Comparison of ENCODE assay signal across 1 cellular context in the genomic region with DNA sequence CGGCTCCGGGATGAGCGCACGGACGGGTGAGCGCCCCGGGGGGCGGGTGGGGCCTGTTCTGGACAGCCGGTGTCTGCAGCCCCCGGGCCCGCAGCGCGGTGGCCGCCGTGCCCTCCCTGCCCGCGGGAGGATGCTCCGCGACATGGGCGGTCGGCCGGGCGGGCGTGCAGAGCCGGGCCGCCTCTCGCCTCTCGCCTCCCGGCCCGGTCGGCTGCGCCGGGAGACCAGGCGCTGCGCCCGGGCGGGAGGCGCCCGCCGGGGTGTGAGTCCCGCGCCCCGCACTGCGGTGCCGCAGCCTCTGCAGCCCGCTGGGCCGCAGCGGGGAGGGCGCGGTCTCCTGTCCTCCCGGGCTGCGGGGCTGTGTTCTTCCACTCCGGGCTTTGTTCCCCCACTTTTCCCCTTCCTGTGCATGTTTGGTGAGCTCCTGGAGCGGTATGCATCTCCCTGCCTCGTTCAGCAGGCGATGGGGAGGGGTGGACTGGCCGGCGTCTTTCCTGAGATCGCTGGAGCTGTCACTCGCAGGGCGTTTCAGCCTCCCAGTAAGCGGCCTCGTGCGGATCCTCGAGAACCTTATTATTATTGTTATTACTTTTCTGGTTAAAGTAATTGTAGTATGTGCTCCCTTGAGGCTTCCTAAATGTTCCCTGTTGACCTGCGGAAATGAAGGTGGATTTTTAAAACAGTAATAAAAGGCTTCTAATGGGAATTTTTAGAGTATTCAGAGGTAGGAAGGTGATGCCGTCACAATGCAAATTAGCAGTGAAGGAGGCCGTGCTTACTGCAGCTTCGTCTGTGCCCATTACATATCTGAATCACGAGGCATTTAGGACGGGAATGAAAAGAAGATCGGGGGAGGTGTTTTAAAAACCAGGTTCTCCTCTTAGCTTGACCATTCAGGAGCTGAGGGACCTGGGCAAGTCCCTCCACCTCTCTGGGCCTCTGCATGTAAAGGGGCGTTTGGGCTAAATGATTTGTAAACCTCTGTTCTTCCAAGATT.
A peak's percentile ranks its signal among the peaks of the same experiment; 100 is the strongest.
TF ChIP-seq lines count a peak whose summit lies in the region.

No MANE protein-coding gene starts in this region.

TF ChIP-seq in K562, 482 proteins besides CTCF, POLR2A, EP300 and RAD21 (continued from another document and continues in another):
- TF ChIP-seq POLR3A (IDR thresholded peaks at IDR 0.05; ENCODE audit: borderline replicate concordance, extremely low read depth, insufficient read depth, insufficient read length) (no peak), ZNF41 (CRISPR knock-in tag; conservative IDR thresholded peaks at IDR 0.05) (no peak), KHSRP (IDR thresholded peaks at IDR 0.05) (no peak), HEY1 (CRISPR knock-in tag; IDR thresholded peaks at IDR 0.05; ENCODE audit: borderline replicate concordance) (no peak), NCOR1 (IDR thresholded peaks at IDR 0.05) (no peak), ASH1L (IDR thresholded peaks at IDR 0.05; ENCODE audit: borderline replicate concordance, low read depth, partially characterized antibody) (no peak), LARP7 (IDR thresholded peaks at IDR 0.05) (no peak), KLF13 (tag; IDR thresholded peaks at IDR 0.05; ENCODE audit: borderline replicate concordance, low read depth) (no peak), BRF1 (IDR thresholded peaks at IDR 0.05; ENCODE audit: borderline replicate concordance, extremely low read depth, insufficient read length) (no peak), ETV5 (CRISPR knock-in tag; IDR thresholded peaks at IDR 0.05; ENCODE audit: low read depth) (no peak), CBFA2T3 (IDR thresholded peaks at IDR 0.05) (no peak), BRD4 (IDR thresholded peaks at IDR 0.05) (no peak), MAFK (IDR thresholded peaks at IDR 0.05; ENCODE audit: low read length) (no peak), SP2 (IDR thresholded peaks at IDR 0.05; ENCODE audit: extremely low read depth, low read depth, low read length, poor library complexity, severe bottlenecking) (no peak), CREM (IDR thresholded peaks at IDR 0.05; ENCODE audit: low read depth) (0 out of 2 replicates have a peak, but pooled peaks have one; percentile 1), ZFPM2 (CRISPR knock-in tag; IDR thresholded peaks at IDR 0.05) (no peak), TFAM (CRISPR knock-in tag; conservative IDR thresholded peaks at IDR 0.05) (no peak), L3MBTL2 (IDR thresholded peaks at IDR 0.05) (peak; percentile 79), MEIS2 (IDR thresholded peaks at IDR 0.05; ENCODE audit: partially characterized antibody) (no peak), HDAC1 (IDR thresholded peaks at IDR 0.05) (no peak), SMARCE1 (IDR thresholded peaks at IDR 0.05) (no peak), HNRNPH1 (optimal IDR thresholded peaks at IDR 0.05; ENCODE audit: low read depth, low read length) (no peak), ZFX (CRISPR knock-in tag; IDR thresholded peaks at IDR 0.05) (peak; percentile 17; the same call in 1 of the 2 replicates), POLR2G (IDR thresholded peaks at IDR 0.05; ENCODE audit: low read depth, low read length) (peak; percentile 61), POU5F1 (IDR thresholded peaks at IDR 0.05; ENCODE audit: borderline replicate concordance, low read depth, low read length, partially characterized antibody) (no peak), NFYB (IDR thresholded peaks at IDR 0.05; ENCODE audit: extremely low read depth, insufficient read length) (no peak), PHB (CRISPR knock-in tag; IDR thresholded peaks at IDR 0.05) (no peak), KLF1 (tag; IDR thresholded peaks at IDR 0.05) (no peak), MTA2 (IDR thresholded peaks at IDR 0.05; ENCODE audit: low read depth) (no peak), MCM5 (IDR thresholded peaks at IDR 0.05; ENCODE audit: low read depth) (no peak), ZNF316 (IDR thresholded peaks at IDR 0.05) (no peak), SUPT5H (IDR thresholded peaks at IDR 0.05) (no peak), HNRNPK (IDR thresholded peaks at IDR 0.05; ENCODE audit: low read depth, low read length, poor library complexity, severe bottlenecking) (no peak), NCOA4 (IDR thresholded peaks at IDR 0.05; ENCODE audit: partially characterized antibody) (no peak), TEAD4 (IDR thresholded peaks at IDR 0.05; ENCODE audit: low read length) (no peak), TEAD4 (CRISPR knock-in tag; IDR thresholded peaks at IDR 0.05; ENCODE audit: borderline replicate concordance) (no peak), CEBPB (tag; IDR thresholded peaks at IDR 0.05) (no peak), EWSR1 (IDR thresholded peaks at IDR 0.05; ENCODE audit: borderline replicate concordance, low read depth, partially characterized antibody) (no peak), SETDB1 (IDR thresholded peaks at IDR 0.05; ENCODE audit: low read length) (no peak), FIP1L1 (IDR thresholded peaks at IDR 0.05; ENCODE audit: low read depth, low read length, poor library complexity, severe bottlenecking) (peak; percentile 26), GABPB1 (CRISPR knock-in tag; IDR thresholded peaks at IDR 0.05) (no peak), MED1 (CRISPR knock-in tag; IDR thresholded peaks at IDR 0.05; ENCODE audit: borderline replicate concordance) (no peak), PTRF (tag; IDR thresholded peaks at IDR 0.05) (no peak), FOXJ3 (CRISPR knock-in tag; IDR thresholded peaks at IDR 0.05) (no peak), GTF2F1 (IDR thresholded peaks at IDR 0.05; ENCODE audit: low read depth, low read length) (no peak), BHLHE40 (IDR thresholded peaks at IDR 0.05; ENCODE audit: low read length) (no peak), ZNF696 (CRISPR knock-in tag; conservative IDR thresholded peaks at IDR 0.05) (no peak), PCBP2 (IDR thresholded peaks at IDR 0.05; ENCODE audit: low read depth, low read length, poor library complexity, severe bottlenecking) (no peak), ZNF232 (CRISPR knock-in tag; IDR thresholded peaks at IDR 0.05) (no peak), ESRRB (CRISPR knock-in tag; IDR thresholded peaks at IDR 0.05; ENCODE audit: borderline replicate concordance) (no peak)
- TF ChIP-seq, protein P1, sequence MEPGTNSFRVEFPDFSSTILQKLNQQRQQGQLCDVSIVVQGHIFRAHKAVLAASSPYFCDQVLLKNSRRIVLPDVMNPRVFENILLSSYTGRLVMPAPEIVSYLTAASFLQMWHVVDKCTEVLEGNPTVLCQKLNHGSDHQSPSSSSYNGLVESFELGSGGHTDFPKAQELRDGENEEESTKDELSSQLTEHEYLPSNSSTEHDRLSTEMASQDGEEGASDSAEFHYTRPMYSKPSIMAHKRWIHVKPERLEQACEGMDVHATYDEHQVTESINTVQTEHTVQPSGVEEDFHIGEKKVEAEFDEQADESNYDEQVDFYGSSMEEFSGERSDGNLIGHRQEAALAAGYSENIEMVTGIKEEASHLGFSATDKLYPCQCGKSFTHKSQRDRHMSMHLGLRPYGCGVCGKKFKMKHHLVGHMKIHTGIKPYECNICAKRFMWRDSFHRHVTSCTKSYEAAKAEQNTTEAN (CRISPR knock-in tag; IDR thresholded peaks at IDR 0.05): no peak
- TF ChIP-seq, protein P2, sequence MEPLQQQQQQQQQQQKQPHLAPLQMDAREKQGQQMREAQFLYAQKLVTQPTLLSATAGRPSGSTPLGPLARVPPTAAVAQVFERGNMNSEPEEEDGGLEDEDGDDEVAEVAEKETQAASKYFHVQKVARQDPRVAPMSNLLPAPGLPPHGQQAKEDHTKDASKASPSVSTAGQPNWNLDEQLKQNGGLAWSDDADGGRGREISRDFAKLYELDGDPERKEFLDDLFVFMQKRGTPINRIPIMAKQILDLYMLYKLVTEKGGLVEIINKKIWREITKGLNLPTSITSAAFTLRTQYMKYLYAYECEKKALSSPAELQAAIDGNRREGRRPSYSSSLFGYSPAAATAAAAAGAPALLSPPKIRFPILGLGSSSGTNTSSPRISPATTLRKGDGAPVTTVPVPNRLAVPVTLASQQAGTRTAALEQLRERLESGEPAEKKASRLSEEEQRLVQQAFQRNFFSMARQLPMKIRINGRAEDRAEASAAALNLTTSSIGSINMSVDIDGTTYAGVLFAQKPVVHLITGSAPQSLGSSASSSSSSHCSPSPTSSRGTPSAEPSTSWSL (CRISPR knock-in tag; IDR thresholded peaks at IDR 0.05; ENCODE audit: borderline replicate concordance): no peak
- TF ChIP-seq, protein P3, sequence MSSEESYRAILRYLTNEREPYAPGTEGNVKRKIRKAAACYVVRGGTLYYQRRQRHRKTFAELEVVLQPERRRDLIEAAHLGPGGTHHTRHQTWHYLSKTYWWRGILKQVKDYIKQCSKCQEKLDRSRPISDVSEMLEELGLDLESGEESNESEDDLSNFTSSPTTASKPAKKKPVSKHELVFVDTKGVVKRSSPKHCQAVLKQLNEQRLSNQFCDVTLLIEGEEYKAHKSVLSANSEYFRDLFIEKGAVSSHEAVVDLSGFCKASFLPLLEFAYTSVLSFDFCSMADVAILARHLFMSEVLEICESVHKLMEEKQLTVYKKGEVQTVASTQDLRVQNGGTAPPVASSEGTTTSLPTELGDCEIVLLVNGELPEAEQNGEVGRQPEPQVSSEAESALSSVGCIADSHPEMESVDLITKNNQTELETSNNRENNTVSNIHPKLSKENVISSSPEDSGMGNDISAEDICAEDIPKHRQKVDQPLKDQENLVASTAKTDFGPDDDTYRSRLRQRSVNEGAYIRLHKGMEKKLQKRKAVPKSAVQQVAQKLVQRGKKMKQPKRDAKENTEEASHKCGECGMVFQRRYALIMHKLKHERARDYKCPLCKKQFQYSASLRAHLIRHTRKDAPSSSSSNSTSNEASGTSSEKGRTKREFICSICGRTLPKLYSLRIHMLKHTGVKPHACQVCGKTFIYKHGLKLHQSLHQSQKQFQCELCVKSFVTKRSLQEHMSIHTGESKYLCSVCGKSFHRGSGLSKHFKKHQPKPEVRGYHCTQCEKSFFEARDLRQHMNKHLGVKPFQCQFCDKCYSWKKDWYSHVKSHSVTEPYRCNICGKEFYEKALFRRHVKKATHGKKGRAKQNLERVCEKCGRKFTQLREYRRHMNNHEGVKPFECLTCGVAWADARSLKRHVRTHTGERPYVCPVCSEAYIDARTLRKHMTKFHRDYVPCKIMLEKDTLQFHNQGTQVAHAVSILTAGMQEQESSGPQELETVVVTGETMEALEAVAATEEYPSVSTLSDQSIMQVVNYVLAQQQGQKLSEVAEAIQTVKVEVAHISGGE (CRISPR knock-in tag; IDR thresholded peaks at IDR 0.05): peak in 1 of 3 experiments; percentile 66; a peak in 2 of 6 replicates
- TF ChIP-seq, protein P4, sequence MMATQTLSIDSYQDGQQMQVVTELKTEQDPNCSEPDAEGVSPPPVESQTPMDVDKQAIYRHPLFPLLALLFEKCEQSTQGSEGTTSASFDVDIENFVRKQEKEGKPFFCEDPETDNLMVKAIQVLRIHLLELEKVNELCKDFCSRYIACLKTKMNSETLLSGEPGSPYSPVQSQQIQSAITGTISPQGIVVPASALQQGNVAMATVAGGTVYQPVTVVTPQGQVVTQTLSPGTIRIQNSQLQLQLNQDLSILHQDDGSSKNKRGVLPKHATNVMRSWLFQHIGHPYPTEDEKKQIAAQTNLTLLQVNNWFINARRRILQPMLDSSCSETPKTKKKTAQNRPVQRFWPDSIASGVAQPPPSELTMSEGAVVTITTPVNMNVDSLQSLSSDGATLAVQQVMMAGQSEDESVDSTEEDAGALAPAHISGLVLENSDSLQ (IDR thresholded peaks at IDR 0.05): peak; percentile 82
- TF ChIP-seq, protein P5, sequence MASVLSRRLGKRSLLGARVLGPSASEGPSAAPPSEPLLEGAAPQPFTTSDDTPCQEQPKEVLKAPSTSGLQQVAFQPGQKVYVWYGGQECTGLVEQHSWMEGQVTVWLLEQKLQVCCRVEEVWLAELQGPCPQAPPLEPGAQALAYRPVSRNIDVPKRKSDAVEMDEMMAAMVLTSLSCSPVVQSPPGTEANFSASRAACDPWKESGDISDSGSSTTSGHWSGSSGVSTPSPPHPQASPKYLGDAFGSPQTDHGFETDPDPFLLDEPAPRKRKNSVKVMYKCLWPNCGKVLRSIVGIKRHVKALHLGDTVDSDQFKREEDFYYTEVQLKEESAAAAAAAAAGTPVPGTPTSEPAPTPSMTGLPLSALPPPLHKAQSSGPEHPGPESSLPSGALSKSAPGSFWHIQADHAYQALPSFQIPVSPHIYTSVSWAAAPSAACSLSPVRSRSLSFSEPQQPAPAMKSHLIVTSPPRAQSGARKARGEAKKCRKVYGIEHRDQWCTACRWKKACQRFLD (CRISPR knock-in tag; IDR thresholded peaks at IDR 0.05): no peak
- TF ChIP-seq, protein P6, sequence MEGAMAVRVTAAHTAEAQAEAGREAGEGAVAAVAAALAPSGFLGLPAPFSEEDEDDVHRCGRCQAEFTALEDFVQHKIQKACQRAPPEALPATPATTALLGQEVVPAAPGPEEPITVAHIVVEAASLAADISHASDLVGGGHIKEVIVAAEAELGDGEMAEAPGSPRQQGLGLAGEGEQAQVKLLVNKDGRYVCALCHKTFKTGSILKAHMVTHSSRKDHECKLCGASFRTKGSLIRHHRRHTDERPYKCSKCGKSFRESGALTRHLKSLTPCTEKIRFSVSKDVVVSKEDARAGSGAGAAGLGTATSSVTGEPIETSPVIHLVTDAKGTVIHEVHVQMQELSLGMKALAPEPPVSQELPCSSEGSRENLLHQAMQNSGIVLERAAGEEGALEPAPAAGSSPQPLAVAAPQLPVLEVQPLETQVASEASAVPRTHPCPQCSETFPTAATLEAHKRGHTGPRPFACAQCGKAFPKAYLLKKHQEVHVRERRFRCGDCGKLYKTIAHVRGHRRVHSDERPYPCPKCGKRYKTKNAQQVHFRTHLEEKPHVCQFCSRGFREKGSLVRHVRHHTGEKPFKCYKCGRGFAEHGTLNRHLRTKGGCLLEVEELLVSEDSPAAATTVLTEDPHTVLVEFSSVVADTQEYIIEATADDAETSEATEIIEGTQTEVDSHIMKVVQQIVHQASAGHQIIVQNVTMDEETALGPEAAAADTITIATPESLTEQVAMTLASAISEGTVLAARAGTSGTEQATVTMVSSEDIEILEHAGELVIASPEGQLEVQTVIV (CRISPR knock-in tag; IDR thresholded peaks at IDR 0.05; ENCODE audit: borderline replicate concordance): no peak
- TF ChIP-seq, protein P7, sequence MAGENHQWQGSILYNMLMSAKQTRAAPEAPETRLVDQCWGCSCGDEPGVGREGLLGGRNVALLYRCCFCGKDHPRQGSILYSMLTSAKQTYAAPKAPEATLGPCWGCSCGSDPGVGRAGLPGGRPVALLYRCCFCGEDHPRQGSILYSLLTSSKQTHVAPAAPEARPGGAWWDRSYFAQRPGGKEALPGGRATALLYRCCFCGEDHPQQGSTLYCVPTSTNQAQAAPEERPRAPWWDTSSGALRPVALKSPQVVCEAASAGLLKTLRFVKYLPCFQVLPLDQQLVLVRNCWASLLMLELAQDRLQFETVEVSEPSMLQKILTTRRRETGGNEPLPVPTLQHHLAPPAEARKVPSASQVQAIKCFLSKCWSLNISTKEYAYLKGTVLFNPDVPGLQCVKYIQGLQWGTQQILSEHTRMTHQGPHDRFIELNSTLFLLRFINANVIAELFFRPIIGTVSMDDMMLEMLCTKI (IDR thresholded peaks at IDR 0.05; ENCODE audit: partially characterized antibody): no peak
- TF ChIP-seq, protein P8, sequence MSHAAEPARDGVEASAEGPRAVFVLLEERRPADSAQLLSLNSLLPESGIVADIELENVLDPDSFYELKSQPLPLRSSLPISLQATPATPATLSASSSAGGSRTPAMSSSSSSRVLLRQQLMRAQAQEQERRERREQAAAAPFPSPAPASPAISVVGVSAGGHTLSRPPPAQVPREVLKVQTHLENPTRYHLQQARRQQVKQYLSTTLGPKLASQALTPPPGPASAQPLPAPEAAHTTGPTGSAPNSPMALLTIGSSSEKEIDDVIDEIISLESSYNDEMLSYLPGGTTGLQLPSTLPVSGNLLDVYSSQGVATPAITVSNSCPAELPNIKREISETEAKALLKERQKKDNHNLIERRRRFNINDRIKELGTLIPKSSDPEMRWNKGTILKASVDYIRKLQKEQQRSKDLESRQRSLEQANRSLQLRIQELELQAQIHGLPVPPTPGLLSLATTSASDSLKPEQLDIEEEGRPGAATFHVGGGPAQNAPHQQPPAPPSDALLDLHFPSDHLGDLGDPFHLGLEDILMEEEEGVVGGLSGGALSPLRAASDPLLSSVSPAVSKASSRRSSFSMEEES (CRISPR knock-in tag; IDR thresholded peaks at IDR 0.05): no peak
